10 cellular contexts compared by ENCODE assay signal in genomic region chr6:167833396-167833763, GRCh38. TPM values are rescaled to one million over a fixed set of nuclear protein-coding genes. Genes with fewer than 3 reads are reported as not detected.
DNase-seq lines count a peak whose midpoint lies in the region; ATAC-seq lines count a peak whose summit lies in the region.
"Had no signal": no experiment of that assay in that cellular context is flagged by ENCODE, and none has a peak within 500 bp of the region (broad histone marks: within the 10 kb centered on the region; RNA-seq: fewer than 3 reads in every experiment).

No MANE protein-coding gene starts in this region.

- no peaks in the 10 kb centered on the region for H3K79me1 ChIP-seq in trophoblast cell (ENCODE audit: low read length)

- no peaks in the 10 kb centered on the region for H3K36me3 ChIP-seq in trophoblast cell (ENCODE audit: control insufficient read depth in 1 of 2, insufficient read depth in 2 of 2, low read length in 2 of 2)
- H3K36me3 ChIP-seq: vagina had no signal

- POLR2A ChIA-PET in activated CD8-positive, alpha-beta T cell treated with anti-CD3 and anti-CD28 coated beads, Interleukin-2, amount 10 ng/mL, durations not matched to agents 7 days and 5 days (lab: Charles Lee) = no interaction called here

- H3K36me3 Mint-ChIP-seq in activated CD8-positive, alpha-beta T cell treated with anti-CD3 and anti-CD28 coated beads, Interleukin-2, amount 10 ng/mL, durations not matched to agents 7 days and 5 days (ENCODE audit: low read depth) = peaks cover under 1% of the 10 kb centered on the region

- H4K8ac ChIP-seq in trophoblast cell (ENCODE audit: low read depth, low read length) = no peak overlapping the region

- no peak overlapping the region for H3K18ac ChIP-seq in trophoblast cell (ENCODE audit: low read length)

- WGBS in trophoblast cell (ENCODE audit: extremely low coverage, insufficient coverage, insufficient read length) = no CpG with 5 or more reads among the region's 2 CpGs

- DNase-seq in activated CD8-positive, alpha-beta T cell treated with anti-CD3 and anti-CD28 coated beads, Interleukin-2, amount 10 ng/mL, durations not matched to agents 7 days and 5 days = no peak
- DNase-seq in trophoblast cell = no peak
- no peak for DNase-seq in NCI-H446 treated with DMSO at 0.1 percent for 48 hours (lab: John Stamatoyannopoulos, UW)
- no peak for DNase-seq in AML-193 (lab: John Stamatoyannopoulos, UW)
- no peak for DNase-seq in hippocampal formation (lab: John Stamatoyannopoulos, UW)
- DNase-seq in activated gamma-delta T cell (lab: John Stamatoyannopoulos, UW) = no peak
- DNase-seq: NCI-H1694 treated with DMSO at 0.1 percent for 48 hours had no signal

- no peak overlapping the region for H3K23ac ChIP-seq in trophoblast cell (ENCODE audit: low read length)

- no peaks in the 10 kb centered on the region for H3K9me3 ChIP-seq in trophoblast cell (ENCODE audit: insufficient read depth, low read depth, low read length)
- H3K9me3 ChIP-seq: vagina had no signal

- H2BK12ac ChIP-seq in trophoblast cell (ENCODE audit: low read length) = no peak overlapping the region

- H3K79me2 ChIP-seq in trophoblast cell (ENCODE audit: control insufficient read depth, insufficient read depth, low read length, poor library complexity) = peaks cover 12% of the 10 kb centered on the region

- no peak overlapping the region for H3K14ac ChIP-seq in trophoblast cell (ENCODE audit: low read length)

- no peak overlapping the region for H3K9ac ChIP-seq in trophoblast cell (ENCODE audit: low read length)

- no peak overlapping the region for H2AFZ ChIP-seq in trophoblast cell (ENCODE audit: insufficient read depth, low read length, poor library complexity)

- ATAC-seq in GM19351 (IDR thresholded peaks at IDR 0.05; ENCODE audit: unreplicated experiment) (peak; percentile 28), HG02884 (IDR thresholded peaks at IDR 0.05; ENCODE audit: unreplicated experiment) (peak; percentile 21)
- peak; percentile 63 for ATAC-seq in activated CD8-positive, alpha-beta T cell treated with anti-CD3 and anti-CD28 coated beads, Interleukin-2, amount 10 ng/mL, durations not matched to agents 7 days and 5 days

- H3K4ac ChIP-seq in trophoblast cell (ENCODE audit: low read depth, low read length) = peak overlapping the region; percentile 88

- no peak overlapping the region for H4K91ac ChIP-seq in trophoblast cell (ENCODE audit: low read depth, low read length)

- peak overlapping the region; percentile 44 for H3K4me3 Mint-ChIP-seq in activated CD8-positive, alpha-beta T cell treated with anti-CD3 and anti-CD28 coated beads, Interleukin-2, amount 10 ng/mL, durations not matched to agents 7 days and 5 days

- peaks cover 39% of the 10 kb centered on the region for H3K4me1 Mint-ChIP-seq in activated CD8-positive, alpha-beta T cell treated with anti-CD3 and anti-CD28 coated beads, Interleukin-2, amount 10 ng/mL, durations not matched to agents 7 days and 5 days (ENCODE audit: low read depth)

- no peak overlapping the region for H4K12ac ChIP-seq in trophoblast cell (ENCODE audit: low read depth, low read length)

- CTCF ChIA-PET in activated CD8-positive, alpha-beta T cell treated with anti-CD3 and anti-CD28 coated beads, Interleukin-2, amount 10 ng/mL, durations not matched to agents 7 days and 5 days (lab: Charles Lee) = interaction anchor here (0.7 kb wide), 1 partner anchor 9 kb away, joined by 3 read pairs; no protein-coding TSS in a partner anchor

- no peak overlapping the region for H3K4me3 ChIP-seq in trophoblast cell (ENCODE audit: low read depth, low read length)
- H3K4me3 ChIP-seq: vagina had no signal

- H3K27ac ChIP-seq in trophoblast cell (ENCODE audit: low read depth, low read length) = no peak overlapping the region
- H3K27ac ChIP-seq: vagina had no signal

- peaks cover 38% of the 10 kb centered on the region for H3K27me3 Mint-ChIP-seq in activated CD8-positive, alpha-beta T cell treated with anti-CD3 and anti-CD28 coated beads, Interleukin-2, amount 10 ng/mL, durations not matched to agents 7 days and 5 days (ENCODE audit: low read depth)

- peak overlapping the region; percentile 60 for H3K27ac Mint-ChIP-seq in activated CD8-positive, alpha-beta T cell treated with anti-CD3 and anti-CD28 coated beads, Interleukin-2, amount 10 ng/mL, durations not matched to agents 7 days and 5 days

- no peak overlapping the region for H2AK5ac ChIP-seq in trophoblast cell (ENCODE audit: low read length)

- no peak overlapping the region for H3K4me2 ChIP-seq in trophoblast cell (ENCODE audit: low read length)

- no peak overlapping the region for H2BK5ac ChIP-seq in trophoblast cell (ENCODE audit: low read depth, low read length, poor library complexity)

- no peak overlapping the region for H2BK120ac ChIP-seq in trophoblast cell (ENCODE audit: insufficient read depth, low read length, poor library complexity)

- H3K9me3 Mint-ChIP-seq in activated CD8-positive, alpha-beta T cell treated with anti-CD3 and anti-CD28 coated beads, Interleukin-2, amount 10 ng/mL, durations not matched to agents 7 days and 5 days (ENCODE audit: insufficient read depth) = no peaks in the 10 kb centered on the region

- H3K4me1 ChIP-seq in trophoblast cell (ENCODE audit: control insufficient read depth in 1 of 2, insufficient read depth in 2 of 2, low read length in 2 of 2) = peaks cover 0 to 10% of the 10 kb centered on the region in 2 experiments

- H3K27me3 ChIP-seq in trophoblast cell (ENCODE audit: insufficient read depth, low read length) = no peaks in the 10 kb centered on the region
- H3K27me3 ChIP-seq: vagina had no signal

RNA-seq across cellular contexts. Expression of gene AFDN, which starts 6.7 kb away (rescaled TPM):
- total RNA-seq in activated CD8-positive, alpha-beta T cell treated with anti-CD3 and anti-CD28 coated beads, Interleukin-2, amount 10 ng/mL, durations not matched to agents 7 days and 5 days = 10 to 100 TPM; 20.9 to 24.2 TPM
- polyA plus RNA-seq in trophoblast cell (2013) = 195 and 197 TPM in 2 replicates
